29 cellular contexts compared by ENCODE assay signal in the genomic region with DNA sequence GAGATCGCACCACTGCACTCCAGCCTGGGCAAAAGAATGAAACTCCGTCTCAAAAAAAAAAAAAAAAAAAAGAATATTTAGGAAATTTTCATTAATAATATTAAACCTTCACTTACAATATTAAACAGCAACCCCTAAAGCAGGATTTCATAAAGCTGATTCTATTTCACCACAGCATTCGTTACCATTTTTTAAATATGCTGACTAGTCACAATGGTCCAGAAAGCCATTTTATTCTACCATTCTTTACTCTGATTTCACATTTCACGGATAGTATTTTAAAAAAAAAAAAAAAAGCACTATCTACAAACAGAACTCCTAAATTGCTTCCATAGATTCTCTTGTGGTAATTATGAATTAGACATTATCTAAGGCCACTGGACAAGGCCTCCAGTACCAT. TPM values are rescaled to one million over a fixed set of nuclear protein-coding genes. Genes with fewer than 3 reads are reported as not detected.
"Had no signal": no experiment of that assay in that cellular context is flagged by ENCODE, and none has a peak within 500 bp of the region (broad histone marks: within the 10 kb centered on the region; RNA-seq: fewer than 3 reads in every experiment).

No MANE protein-coding gene starts in this region.

- H3K4me1 ChIP-seq: adrenal gland, body of pancreas, breast epithelium, SJSA1 had no signal

- FAIRE-seq: astrocyte, TTC549 had no signal

- ATAC-seq: activated CD8-positive, alpha-beta T cell treated with anti-CD3 and anti-CD28 coated beads for 36 hours; activated naive CD4-positive, alpha-beta T cell treated with anti-CD3 and anti-CD28 coated beads, Interleukin-2, amount 50 U/mL, for 72 hours; activated T-cell treated with anti-CD3 and anti-CD28 coated beads, Interleukin-2, amount 50 U/mL, for 4 hours; body of pancreas; Panc1 had no signal

- H3K27me3 ChIP-seq: adrenal gland, body of pancreas, breast epithelium, SJSA1 had no signal

- H3K27ac ChIP-seq: adrenal gland, body of pancreas, breast epithelium, KMS-11, SJSA1 had no signal

- H3K9ac ChIP-seq: KMS-11, SK-N-SH had no signal

- H3K4me2 ChIP-seq: KMS-11, SK-N-SH had no signal

- DNase-seq: activated CD4-positive, alpha-beta T cell treated with anti-CD3 and anti-CD28 coated beads, Interleukin-2, amount 10 ng/mL, durations not matched to agents 24 days and 14 days; activated CD4-positive, alpha-beta T cell treated with anti-CD3 and anti-CD28 coated beads, Interleukin-2, amount 50 U/mL, for 4 hours; activated CD8-positive, alpha-beta T cell treated with anti-CD3 and anti-CD28 coated beads for 36 hours; activated gamma-delta T cell treated with Interleukin-2 at 50 U/mL for 16 hours; activated naive CD4-positive, alpha-beta T cell treated with anti-CD3 and anti-CD28 coated beads for 36 hours; activated T-cell treated with anti-CD3 and anti-CD28 coated beads for 4 hours; activated T-cell treated with anti-CD3 and anti-CD28 coated beads, Interleukin-2, amount 50 U/mL, for 4 hours; adrenal gland; body of pancreas; MM.1S; MV-4-11; NCI-H1092; NCI-H1436 treated with DMSO at 0.1 percent for 48 hours; NCI-H1694 treated with DMSO at 0.1 percent for 48 hours; NCI-H2029; NCI-H345; NCI-H524 treated with DMSO at 0.1 percent for 48 hours; SHP77; SK-N-SH had no signal

- H3K9me3 ChIP-seq: adrenal gland, body of pancreas, breast epithelium, SJSA1, SK-N-SH had no signal

- H3K4me3 ChIP-seq: adrenal gland, body of pancreas, breast epithelium, SJSA1 had no signal

RNA-seq across cellular contexts. Expression of gene MMP19, which starts 52.8 kb away (rescaled TPM):
- total RNA-seq: activated CD4-positive, alpha-beta T cell treated with anti-CD3 and anti-CD28 coated beads, Interleukin-2, amount 10 ng/mL, durations not matched to agents 24 days and 14 days; activated CD8-positive, alpha-beta memory T cell treated with anti-CD3 and anti-CD28 coated beads for 36 hours; activated CD8-positive, alpha-beta T cell treated with anti-CD3 and anti-CD28 coated beads for 36 hours; activated T-cell treated with anti-CD3 and anti-CD28 coated beads, Interleukin-2, amount 50 U/mL, for 4 hours; activated T-helper 1 cell treated with anti-CD3 and anti-CD28 coated beads, Interleukin-12 subunit alpha, Interleukin-12 subunit beta, Interleukin-2, Interleukin-4 antibody, amounts not matched to agents 30 ng/mL and 10 ng/mL and 1 ng/mL, durations not matched to agents 14 hours and 24 hours and 36 hours; NCI-H460 had no signal
